In genomic region chr11:215581-216037, GRCh38 we compare ENCODE assay signal across 17 cellular contexts. TPM values are rescaled to one million over a fixed set of nuclear protein-coding genes. Genes with fewer than 3 reads are reported as not detected.
A peak's percentile ranks its signal among the peaks of the same experiment; 100 is the strongest.
DNase-seq lines count a peak whose midpoint lies in the region; ATAC-seq and TF ChIP-seq lines count a peak whose summit lies in the region.
"Had no signal": no experiment of that assay in that cellular context is flagged by ENCODE, and none has a peak within 500 bp of the region (broad histone marks: within the 10 kb centered on the region; RNA-seq: fewer than 3 reads in every experiment).

No MANE protein-coding gene starts in this region.

- CTCF ChIA-PET in Panc1 (lab: Charles Lee), result interaction anchor here (0.8 to 1.2 kb wide), 2 partner anchors 19 to 91 kb away, joined by 3 read pairs; no protein-coding TSS in a partner anchor

- in situ Hi-C loops in Panc1 (cut with HindIII; ENCODE audit: low pct_unique_long_range_greater_than_20kb, low sequenced_read_pairs), result no loop called here

- peaks cover under 1% of the 10 kb centered on the region for H3K4me1 Mint-ChIP-seq in type B pancreatic cell (ENCODE audit: unreplicated experiment)

- no peaks in the 10 kb centered on the region for H3K27me3 ChIP-seq in cardiac muscle cell
- no peaks in the 10 kb centered on the region for H3K27me3 ChIP-seq in heart right ventricle
- H3K27me3 ChIP-seq in Panc1 (ENCODE audit: control insufficient read depth, insufficient read depth, low read length), result no peaks in the 10 kb centered on the region
- H3K27me3 ChIP-seq: BLaER1 treated with 17β-estradiol and CSF1 and Interleukin-3, amounts not matched to agents 10 nM and 100 nM; neutrophil; spleen had no signal

- peaks cover 45% of the 10 kb centered on the region for H3K36me3 ChIP-seq in cardiac muscle cell
- peaks cover 0 to 84% (median 55%) of the 10 kb centered on the region in 9 donors for H3K36me3 ChIP-seq in heart right ventricle
- peaks cover 25% of the 10 kb centered on the region for H3K36me3 ChIP-seq in Panc1 (ENCODE audit: control insufficient read depth, insufficient read depth, low read length)

- ATAC-seq in heart right ventricle, result no peak
- ATAC-seq in Panc1, result peak; percentile 40
- ATAC-seq in GM21360 (IDR thresholded peaks at IDR 0.05; ENCODE audit: unreplicated experiment), result no peak
- no peak for ATAC-seq in HG02623 (IDR thresholded peaks at IDR 0.05; ENCODE audit: unreplicated experiment)

- no peaks in the 10 kb centered on the region for H3K4me1 ChIP-seq in cardiac muscle cell (ENCODE audit: low read depth)
- H3K4me1 ChIP-seq in heart right ventricle, result peaks cover 0 to 15% (median 7%) of the 10 kb centered on the region in 9 donors
- H3K4me1 ChIP-seq in Panc1 (ENCODE audit: control insufficient read depth, insufficient read depth, low read length), result peaks cover 7% of the 10 kb centered on the region

- intact Hi-C loops in heart right ventricle (cut with DNase I) (loop anchor here in 1 of 10 donors (10.0 kb wide), 1 partner anchor 289 kb away; the partner anchor contains the start of gene RNH1), Panc1 (cut with micrococcal nuclease; ENCODE audit: unreplicated experiment) (loop anchor here (10.0 kb wide), 1 partner anchor 139 kb away; no protein-coding TSS in a partner anchor)

- H3K27ac ChIP-seq in cardiac muscle cell (peak overlapping the region; percentile 51), heart right ventricle (no peak overlapping the region), Panc1 (ENCODE audit: low read length) (no peak overlapping the region)
- H3K27ac ChIP-seq: neutrophil, spleen had no signal

- H3K9me3 ChIP-seq in cardiac muscle cell (ENCODE audit: low read depth) (no peaks in the 10 kb centered on the region), heart right ventricle (no peaks in the 10 kb centered on the region), Panc1 (ENCODE audit: control insufficient read depth, insufficient read depth, low read depth, low read length) (no peaks in the 10 kb centered on the region)
- H3K9me3 ChIP-seq: BLaER1 treated with 17β-estradiol and CSF1 and Interleukin-3, amounts not matched to agents 10 nM and 100 nM; neutrophil; spleen had no signal

- H3K27me3 Mint-ChIP-seq in type B pancreatic cell, result no peaks in the 10 kb centered on the region
- H3K27me3 Mint-ChIP-seq: activated B cell treated with CpG ODN at 0.5 μM for 24 hours; activated naive CD4-positive, alpha-beta T cell treated with anti-CD3 and anti-CD28 coated beads, Interleukin-2, amount 10 ng/mL, durations not matched to agents 7 days and 5 days had no signal

- peaks cover 5% of the 10 kb centered on the region for H3K36me3 Mint-ChIP-seq in type B pancreatic cell

- no TSS peak for BruUV-seq in Panc1 (replicated peaks; lab: Mats Ljungman, UMichigan)

- POLR2A ChIA-PET in Panc1 (lab: Charles Lee), result interaction anchor here (0.5 to 1.1 kb wide), 6 partner anchors 14 to 303 kb away, joined by 3 to 5 read pairs (median 3); no protein-coding TSS in a partner anchor

- no peak for DNase-seq in cardiac muscle cell (ENCODE audit: low read depth in 1 of 2, low spot score in 1 of 2)
- DNase-seq in heart right ventricle, result no peak
- DNase-seq in Panc1 (ENCODE audit: low read depth, low spot score), result no peak
- peak; percentile 26 for DNase-seq in kidney tubule cell (ENCODE audit: low spot score)
- no peak for DNase-seq in type B pancreatic cell (ENCODE audit: extremely low spot score, unreplicated experiment)
- DNase-seq in germinal center (ENCODE audit: low spot score), result no peak
- DNase-seq: activated B cell treated with CpG ODN at 0.5 μM for 24 hours; activated naive CD4-positive, alpha-beta T cell treated with anti-CD3 and anti-CD28 coated beads, Interleukin-2, amount 10 ng/mL, durations not matched to agents 7 days and 5 days; cortex of kidney; NCI-H2029 treated with DMSO at 0.1 percent for 48 hours; SHP77 treated with DMSO at 0.1 percent for 48 hours; spleen had no signal

- TF ChIP-seq CTCF in cardiac muscle cell (IDR thresholded peaks at IDR 0.05; ENCODE audit: low read depth, low read length) (no peak), heart right ventricle (IDR thresholded peaks at IDR 0.05) (no peak), Panc1 (IDR thresholded peaks at IDR 0.05) (no peak), type B pancreatic cell (conservative IDR thresholded peaks at IDR 0.05) (no peak)

- WGBS in heart right ventricle, 2 donors, result 81 to 83% methylated on average over 4 of the region's 4 CpGs

- peak overlapping the region; percentile 90 for H3K27ac Mint-ChIP-seq in type B pancreatic cell
- H3K27ac Mint-ChIP-seq: activated B cell treated with CpG ODN at 0.5 μM for 24 hours had no signal

- H3K4me3 ChIP-seq in cardiac muscle cell (no peak overlapping the region), heart right ventricle (no peak overlapping the region), Panc1 (ENCODE audit: low read depth in 2 of 2, low read length in 2 of 2) (no peak overlapping the region)
- H3K4me3 ChIP-seq: BLaER1 treated with 17β-estradiol and CSF1 and Interleukin-3, amounts not matched to agents 10 nM and 100 nM; spleen had no signal

- no peak overlapping the region for H3K4me3 Mint-ChIP-seq in type B pancreatic cell
- H3K4me3 Mint-ChIP-seq: activated B cell treated with CpG ODN at 0.5 μM for 24 hours; activated naive CD4-positive, alpha-beta T cell treated with anti-CD3 and anti-CD28 coated beads, Interleukin-2, amount 10 ng/mL, durations not matched to agents 7 days and 5 days had no signal

- no peaks in the 10 kb centered on the region for H3K9me3 Mint-ChIP-seq in type B pancreatic cell
- H3K9me3 Mint-ChIP-seq: activated B cell treated with CpG ODN at 0.5 μM for 24 hours; activated naive CD4-positive, alpha-beta T cell treated with anti-CD3 and anti-CD28 coated beads, Interleukin-2, amount 10 ng/mL, durations not matched to agents 7 days and 5 days had no signal

RNA-seq across cellular contexts. Expression of gene RIC8A, which starts 8.1 kb away (rescaled TPM):
- total RNA-seq in cardiac muscle cell (84.3 and 102 TPM in 2 replicates), heart right ventricle (10 to 100 TPM; 38.4 to 82.1 (median 59.5) TPM), Panc1 (2021; ENCODE audit: unreplicated experiment) (264 TPM), type B pancreatic cell (ENCODE audit: low replicate concordance) (106 and 114 TPM in 2 replicates)
- polyA plus RNA-seq in cardiac muscle cell (75.6 and 81.5 TPM in 2 replicates), heart right ventricle (10 to 100 TPM; 38.6 to 76.4 TPM)
- polyA plus RNA-seq in Panc1 (2012; ENCODE audit: insufficient read length), result 259 TPM

RNA-seq across cellular contexts. Expression of gene BET1L, which starts 8.4 kb away (rescaled TPM):
- 26.8 and 30.6 TPM in 2 replicates for total RNA-seq in cardiac muscle cell
- polyA plus RNA-seq in cardiac muscle cell, result 44.9 and 62.0 TPM in 2 replicates
- total RNA-seq in heart right ventricle, result 10 to 100 TPM; 18.7 to 32.0 (median 20.7) TPM
- polyA plus RNA-seq in heart right ventricle, result 10 to 100 TPM; 12.4 to 23.5 TPM
- total RNA-seq in Panc1 (2021; ENCODE audit: unreplicated experiment), result 89.0 TPM
- polyA plus RNA-seq in Panc1 (2012; ENCODE audit: insufficient read length), result 78.9 TPM
- 48.4 and 59.5 TPM in 2 replicates for total RNA-seq in type B pancreatic cell (ENCODE audit: low replicate concordance)

RNA-seq across cellular contexts. Expression of gene SIRT3, which starts 20.5 kb away (rescaled TPM):
- total RNA-seq in cardiac muscle cell, result 44.9 and 53.6 TPM in 2 replicates
- 46.1 and 47.7 TPM in 2 replicates for polyA plus RNA-seq in cardiac muscle cell
- total RNA-seq in heart right ventricle, result 10 to 100 TPM; 33.1 to 50.2 (median 35.5) TPM
- polyA plus RNA-seq in heart right ventricle, result 10 to 100 TPM; 18.5 to 23.3 TPM
- 37.5 TPM for total RNA-seq in Panc1 (2021; ENCODE audit: unreplicated experiment)
- polyA plus RNA-seq in Panc1 (2012; ENCODE audit: insufficient read length), result 56.2 TPM
- 18.8 and 33.7 TPM in 2 replicates for total RNA-seq in type B pancreatic cell (ENCODE audit: low replicate concordance)

RNA-seq across cellular contexts. Expression of gene PSMD13, which starts 21.2 kb away (rescaled TPM):
- total RNA-seq in cardiac muscle cell (96.3 and 98.4 TPM in 2 replicates), heart right ventricle (100 to 1,000 TPM in 3 of 10 donors, 10 to 100 TPM in 7; 78.7 to 110 (median 90.4) TPM), Panc1 (2021; ENCODE audit: unreplicated experiment) (271 TPM), type B pancreatic cell (ENCODE audit: low replicate concordance) (112 and 115 TPM in 2 replicates)
- polyA plus RNA-seq in cardiac muscle cell (167 and 175 TPM in 2 replicates), heart right ventricle (100 to 1,000 TPM; 129 to 163 TPM)
- polyA plus RNA-seq in Panc1 (2012; ENCODE audit: insufficient read length), result 202 TPM

RNA-seq across cellular contexts. Expression of gene SCGB1C1, which starts 22.7 kb away (rescaled TPM):
- not detected in 2 replicates for total RNA-seq in cardiac muscle cell
- polyA plus RNA-seq in cardiac muscle cell, result not detected in 2 replicates
- not detected for total RNA-seq in heart right ventricle
- polyA plus RNA-seq in heart right ventricle, result not detected
- total RNA-seq in Panc1 (2021; ENCODE audit: unreplicated experiment), result not detected
- polyA plus RNA-seq in Panc1 (2012; ENCODE audit: insufficient read length), result not detected
- total RNA-seq in type B pancreatic cell (ENCODE audit: low replicate concordance), result not detected in 2 replicates
- total RNA-seq: activated B cell treated with CpG ODN at 0.5 μM for 24 hours, fibroblast of villous mesenchyme, spleen had no signal
- polyA plus RNA-seq: spleen had no signal
